In the genomic region with DNA sequence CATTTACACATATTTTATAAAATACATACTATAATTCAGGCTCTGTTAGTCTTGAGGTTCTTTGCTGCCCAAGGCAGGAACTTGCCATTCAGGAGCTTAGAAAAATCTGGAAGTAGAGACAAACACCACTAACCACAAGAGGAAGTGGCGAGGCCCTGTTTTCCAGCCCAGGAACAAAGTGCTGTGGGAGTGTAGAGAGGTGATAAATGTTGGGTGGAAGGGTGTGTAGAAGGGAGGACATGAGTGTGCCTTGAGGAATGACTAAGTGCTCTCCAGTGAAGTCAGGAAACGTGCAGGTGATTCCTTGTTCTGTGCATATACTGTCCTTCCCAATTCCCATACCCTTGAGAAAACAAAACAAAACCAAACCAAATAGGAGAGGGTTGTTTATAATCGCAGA, we compare ENCODE assay signal across 10 cellular contexts.
A peak's percentile ranks its signal among the peaks of the same experiment; 100 is the strongest.
DNase-seq lines count a peak whose midpoint lies in the region; ATAC-seq, FAIRE-seq and TF ChIP-seq lines count a peak whose summit lies in the region.
"Had no signal": no experiment of that assay in that cellular context is flagged by ENCODE, and none has a peak within 500 bp of the region (broad histone marks: within the 10 kb centered on the region; RNA-seq: fewer than 3 reads in every experiment).

No MANE protein-coding gene starts in this region.

- peak; percentile 63; the same call in 2 of the 3 replicates for ATAC-seq in DND-41 (ENCODE audit: insufficient read depth, low read depth)
- ATAC-seq in pancreas = peak in 3 of 4 donors; percentile 38 to 70 (median 65)
- ATAC-seq in GM21529 (IDR thresholded peaks at IDR 0.05; ENCODE audit: unreplicated experiment) = no peak
- ATAC-seq in GM19035 (IDR thresholded peaks at IDR 0.05; ENCODE audit: unreplicated experiment) = no peak

- H3K9me3 ChIP-seq in DND-41 (ENCODE audit: insufficient read depth, low read length, severe bottlenecking) (peaks cover 23% of the 10 kb centered on the region), PC-9 (ENCODE audit: insufficient read depth, low read depth) (no peaks in the 10 kb centered on the region), fibroblast of lung (ENCODE audit: control insufficient read depth, insufficient read depth, low read depth, low read length) (no peaks in the 10 kb centered on the region), pancreas (no peaks in the 10 kb centered on the region)

- H3K4me1 ChIP-seq in DND-41 (ENCODE audit: insufficient read depth, low read length) (no peaks in the 10 kb centered on the region), PC-9 (replicated peaks; ENCODE audit: insufficient read depth) (peaks cover 30% of the 10 kb centered on the region), fibroblast of lung (ENCODE audit: control insufficient read depth, extremely low read depth, insufficient read depth, low read length) (peaks cover 8% of the 10 kb centered on the region), pancreas (peaks cover 7 to 15% (median 11%) of the 10 kb centered on the region in 3 donors)

- no peak overlapping the region for H3K4me3 ChIP-seq in DND-41 (ENCODE audit: low read depth in 1 of 2, low read length in 2 of 2)
- H3K4me3 ChIP-seq in PC-9 = no peak overlapping the region
- H3K4me3 ChIP-seq in fibroblast of lung (replicated peaks in 1 of 4; ENCODE audit: control extremely low read depth in 1 of 4, insufficient read depth in 1 of 4, low read depth in 3 of 4, low read length in 4 of 4) = no peak overlapping the region
- H3K4me3 ChIP-seq in pancreas = no peak overlapping the region

- no peak overlapping the region for H3K27ac ChIP-seq in DND-41 (ENCODE audit: low read length)
- peak overlapping the region; percentile 80 for H3K27ac ChIP-seq in PC-9
- peak overlapping the region; percentile 46 for H3K27ac ChIP-seq in fibroblast of lung (ENCODE audit: insufficient read depth, low read length)
- H3K27ac ChIP-seq in pancreas = peak overlapping the region in 2 of 4 donors; percentile 37 to 65

- H3K9ac ChIP-seq in DND-41 (ENCODE audit: low read depth, low read length) (no peak overlapping the region), fibroblast of lung (ENCODE audit: insufficient read depth, low read length) (no peak overlapping the region)

- TF ChIP-seq CTCF in DND-41 (IDR thresholded peaks at IDR 0.05; ENCODE audit: borderline replicate concordance, extremely low read depth, low read length, poor library complexity, severe bottlenecking) (no peak), PC-9 (conservative IDR thresholded peaks at IDR 0.05) (no peak), fibroblast of lung (conservative IDR thresholded peaks at IDR 0.05 in 1 of 2, IDR thresholded peaks at IDR 0.05 in 1 of 2; ENCODE audit: low read depth in 1 of 2, low read length in 2 of 2) (no peak), pancreas (IDR thresholded peaks at IDR 0.05) (no peak)

- H4K20me1 ChIP-seq in DND-41 (ENCODE audit: insufficient read depth, low read length) (no peaks in the 10 kb centered on the region), PC-9 (ENCODE audit: insufficient read depth) (no peaks in the 10 kb centered on the region), fibroblast of lung (ENCODE audit: control insufficient read depth, extremely low read depth, insufficient read depth, low read length) (no peaks in the 10 kb centered on the region)

- peaks cover 15% of the 10 kb centered on the region for H3F3A ChIP-seq in PC-9 (ENCODE audit: insufficient read depth, low read depth)

- H3K36me3 ChIP-seq in DND-41 (ENCODE audit: insufficient read depth, low read length) (no peaks in the 10 kb centered on the region), PC-9 (ENCODE audit: low read depth) (no peaks in the 10 kb centered on the region), fibroblast of lung (ENCODE audit: control insufficient read depth, insufficient read depth, low read length) (no peaks in the 10 kb centered on the region), pancreas (no peaks in the 10 kb centered on the region)

- H3K27me3 ChIP-seq in DND-41 (ENCODE audit: insufficient read depth, low read length, poor library complexity) (peaks cover 3% of the 10 kb centered on the region), PC-9 (ENCODE audit: insufficient read depth, low read depth) (no peaks in the 10 kb centered on the region), fibroblast of lung (ENCODE audit: control insufficient read depth, insufficient read depth, low read length) (no peaks in the 10 kb centered on the region), pancreas (no peaks in the 10 kb centered on the region)

- no TSS peak for BruUV-seq in PC-9 (replicated peaks; lab: Mats Ljungman, UMichigan)

- CTCF ChIA-PET in PC-9 (lab: Charles Lee) = no interaction called here

- DNase-seq in DND-41 (peak; percentile 9), PC-9 (peak; percentile 21 to 52), fibroblast of lung (ENCODE audit: low read depth in 2 of 2) (peak; percentile 15 to 71), pancreas (peak in 1 of 6 donors; percentile 29), NCI-H1092 (lab: John Stamatoyannopoulos, UW) (no peak), NCI-H2029 treated with DMSO at 0.1 percent for 48 hours (lab: John Stamatoyannopoulos, UW) (no peak)
- DNase-seq: activated naive CD4-positive, alpha-beta T cell treated with Interleukin-2 at 50 U/mL for 16 hours; DMS79 had no signal

- POLR2A ChIA-PET in PC-9 (lab: Charles Lee; ENCODE audit: unreplicated experiment) = interaction anchor here (0.7 kb wide), 1 partner anchor 352 kb away, joined by 3 read pairs; no protein-coding TSS in a partner anchor

- intact Hi-C loops in PC-9 (cut with micrococcal nuclease; ENCODE audit: unreplicated experiment) (loop anchor here (1.0 to 5.0 kb wide), 4 partner anchors 49 to 842 kb away; partner anchors contain the start of gene GPAT3), pancreas (cut with DNase I) (no loop called here)

- no peak for FAIRE-seq in pancreas (lab: Jason Lieb, UNC)

- H3K79me2 ChIP-seq in DND-41 (ENCODE audit: insufficient read depth, low read length) = no peaks in the 10 kb centered on the region
- H3K79me2 ChIP-seq in PC-9 (ENCODE audit: low read depth) = no peaks in the 10 kb centered on the region
- H3K79me2 ChIP-seq in fibroblast of lung (ENCODE audit: control insufficient read depth, insufficient read depth, low read length) = no peaks in the 10 kb centered on the region

- 62 to 79% methylated on average over 3 of the region's 3 CpGs for WGBS in pancreas, 2 donors

- H3K9me2 ChIP-seq in PC-9 (ENCODE audit: insufficient read depth) = no peaks in the 10 kb centered on the region

- no peak overlapping the region for H3K4me2 ChIP-seq in DND-41 (ENCODE audit: insufficient read depth, low read length)
- peak overlapping the region; percentile 56 for H3K4me2 ChIP-seq in PC-9
- no peak overlapping the region for H3K4me2 ChIP-seq in fibroblast of lung (ENCODE audit: extremely low read depth, insufficient read depth, low read length)

- H2AFZ ChIP-seq in DND-41 (ENCODE audit: low read depth, low read length) = no peak overlapping the region
- H2AFZ ChIP-seq in PC-9 = no peak overlapping the region
- no peak overlapping the region for H2AFZ ChIP-seq in fibroblast of lung (ENCODE audit: low read length)

Comparison
In these comparisons a context has a peak if more than half of its experiments do, and no peak if none do; other contexts are left out.
1. ATAC-seq: peak in DND-41 (single experiment) and pancreas (3 of 4); none in GM21529 (single experiment) and GM19035 (single experiment).
2. DNase-seq: peak in DND-41 (single experiment), PC-9 (2 of 2) and fibroblast of lung (2 of 2); none in NCI-H1092 (single experiment) and NCI-H2029 treated with DMSO at 0.1 percent for 48 hours (single experiment).